Comparison of ENCODE assay signal across 9 cellular contexts in genomic region chr19:53865918-53866696, GRCh38. TPM values are rescaled to one million over a fixed set of nuclear protein-coding genes. Genes with fewer than 3 reads are reported as not detected.
DNase-seq lines count a peak whose midpoint lies in the region; ATAC-seq and TF ChIP-seq lines count a peak whose summit lies in the region.
"Had no signal": no experiment of that assay in that cellular context is flagged by ENCODE, and none has a peak within 500 bp of the region (broad histone marks: within the 10 kb centered on the region; RNA-seq: fewer than 3 reads in every experiment).

No MANE protein-coding gene starts in this region.

- no peaks in the 10 kb centered on the region for H3K9me3 Mint-ChIP-seq in activated naive CD8-positive, alpha-beta T cell treated with anti-CD3 and anti-CD28 coated beads, Interleukin-2, amount 10 ng/mL, durations not matched to agents 7 days and 5 days

- H3K9me3 ChIP-seq in neuron (ENCODE audit: low read length) (no peaks in the 10 kb centered on the region), upper lobe of left lung (no peaks in the 10 kb centered on the region)

- peak overlapping the region; percentile 91 to 98 (median 96) for H3K27ac ChIP-seq in upper lobe of left lung

- H3K4me3 Mint-ChIP-seq in activated naive CD8-positive, alpha-beta T cell treated with anti-CD3 and anti-CD28 coated beads, Interleukin-2, amount 10 ng/mL, durations not matched to agents 7 days and 5 days = peak overlapping the region; percentile 98

- TF ChIP-seq CTCF in upper lobe of left lung (IDR thresholded peaks at IDR 0.05) = peak in 1 of 6 experiments; percentile 31

- intact Hi-C loops in Right ventricle myocardium superior (cut with DNase I) = no loop called here

- H3K27me3 Mint-ChIP-seq in activated naive CD8-positive, alpha-beta T cell treated with anti-CD3 and anti-CD28 coated beads, Interleukin-2, amount 10 ng/mL, durations not matched to agents 7 days and 5 days = peaks cover 2% of the 10 kb centered on the region

- in situ Hi-C loops in GM18951 (cut with MboI; ENCODE audit: low sequenced_read_pairs, unreplicated experiment) = no loop called here

- H3K27me3 ChIP-seq in neuron (ENCODE audit: insufficient read depth, low read length) (no peaks in the 10 kb centered on the region), upper lobe of left lung (no peaks in the 10 kb centered on the region)

- no peak for TF ChIP-seq EP300 in upper lobe of left lung (IDR thresholded peaks at IDR 0.05)

- peak; percentile 19 for ATAC-seq in activated naive CD8-positive, alpha-beta T cell treated with anti-CD3 and anti-CD28 coated beads, Interleukin-2, amount 10 ng/mL, durations not matched to agents 7 days and 5 days (ENCODE audit: low read depth)
- ATAC-seq in Right ventricle myocardium superior (ENCODE audit: poor library complexity) (peak; percentile 56), upper lobe of left lung (ENCODE audit: low FRiP score in 2 of 2) (peak; percentile 41 to 72), HG03571 (IDR thresholded peaks at IDR 0.05; ENCODE audit: unreplicated experiment) (no peak), HG03460 (IDR thresholded peaks at IDR 0.05; ENCODE audit: unreplicated experiment) (no peak)

- H2AFZ ChIP-seq in neuron (ENCODE audit: low read depth, low read length) = peak overlapping the region; percentile 77

- POLR2A ChIA-PET in activated naive CD8-positive, alpha-beta T cell treated with anti-CD3 and anti-CD28 coated beads, Interleukin-2, amount 10 ng/mL, durations not matched to agents 7 days and 5 days (lab: Charles Lee) = interaction anchor here (1.4 to 4.0 kb wide), 7 partner anchors 9 to 293 kb away, joined by 3 to 32 read pairs (median 12); partner anchors contain the start of genes LENG1 and PRKCG

- DNase-seq in SHP77 (lab: John Stamatoyannopoulos, UW) (peak; percentile 71 to 77), Right ventricle myocardium superior (peak; percentile 93), upper lobe of left lung (peak; percentile 72 to 96)
- peak; percentile 85 for DNase-seq in activated naive CD8-positive, alpha-beta T cell treated with anti-CD3 and anti-CD28 coated beads, Interleukin-2, amount 10 ng/mL, durations not matched to agents 7 days and 5 days

- H3K4me3 ChIP-seq in neuron (ENCODE audit: low read length) (peak overlapping the region; percentile 77), upper lobe of left lung (peak overlapping the region; percentile 25 to 83 (median 66))

- H3K4me1 ChIP-seq in neuron (ENCODE audit: insufficient read depth, low read length) (peaks cover 21% of the 10 kb centered on the region), upper lobe of left lung (peaks cover 24 to 52% (median 38%) of the 10 kb centered on the region in 4 donors)

- peaks cover 25% of the 10 kb centered on the region for H3K4me1 Mint-ChIP-seq in activated naive CD8-positive, alpha-beta T cell treated with anti-CD3 and anti-CD28 coated beads, Interleukin-2, amount 10 ng/mL, durations not matched to agents 7 days and 5 days

- H3K36me3 Mint-ChIP-seq in activated naive CD8-positive, alpha-beta T cell treated with anti-CD3 and anti-CD28 coated beads, Interleukin-2, amount 10 ng/mL, durations not matched to agents 7 days and 5 days = no peaks in the 10 kb centered on the region

- TF ChIP-seq POLR2A in GM18951 (IDR thresholded peaks at IDR 0.05; ENCODE audit: extremely low read depth, insufficient read depth, insufficient read length) (peak; percentile 45), upper lobe of left lung (IDR thresholded peaks at IDR 0.05) (peak in 2 of 4 donors; percentile 51 to 61)

- H3K36me3 ChIP-seq in neuron (ENCODE audit: insufficient read depth, low read length) = peaks cover 3% of the 10 kb centered on the region
- H3K36me3 ChIP-seq in upper lobe of left lung = peaks cover 0 to 5% (median 1%) of the 10 kb centered on the region in 4 donors

- H3K27ac Mint-ChIP-seq in activated naive CD8-positive, alpha-beta T cell treated with anti-CD3 and anti-CD28 coated beads, Interleukin-2, amount 10 ng/mL, durations not matched to agents 7 days and 5 days = peak overlapping the region; percentile 94

- 2% methylated on average over 28 to 42 of the region's 46 CpGs for WGBS in upper lobe of left lung, 2 donors

RNA-seq across cellular contexts. Expression of gene MYADM, which starts 1.6 kb away (rescaled TPM):
- 10 to 100 TPM; 76.3 to 77.3 TPM for total RNA-seq in activated naive CD8-positive, alpha-beta T cell treated with anti-CD3 and anti-CD28 coated beads, Interleukin-2, amount 10 ng/mL, durations not matched to agents 7 days and 5 days
- total RNA-seq in Right ventricle myocardium superior = 115 TPM
- 100 to 1,000 TPM in 4 of 6 donors, 10 to 100 TPM in 2; 31.4 to 312 (median 145) TPM for total RNA-seq in upper lobe of left lung

RNA-seq across cellular contexts. Expression of gene PRKCG, which starts 15.9 kb away (rescaled TPM):
- total RNA-seq in activated naive CD8-positive, alpha-beta T cell treated with anti-CD3 and anti-CD28 coated beads, Interleukin-2, amount 10 ng/mL, durations not matched to agents 7 days and 5 days = not detected
- total RNA-seq in Right ventricle myocardium superior = not detected
- total RNA-seq in upper lobe of left lung = 1 to 10 TPM in 1 of 6 donors, under 1 TPM in 2, not detected in 3; 0.17 to 1.0 (median 0.39) TPM
- total RNA-seq: activated CD8-positive, alpha-beta memory T cell treated with anti-CD3 and anti-CD28 coated beads for 36 hours had no signal

RNA-seq across cellular contexts. Expression of gene NLRP12, which starts 42.0 kb away (rescaled TPM):
- not detected for total RNA-seq in activated naive CD8-positive, alpha-beta T cell treated with anti-CD3 and anti-CD28 coated beads, Interleukin-2, amount 10 ng/mL, durations not matched to agents 7 days and 5 days
- 0.22 TPM for total RNA-seq in Right ventricle myocardium superior
- total RNA-seq in upper lobe of left lung = 10 to 100 TPM in 1 of 6 donors, 1 to 10 TPM in 5; 3.1 to 10.3 (median 6.7) TPM
- total RNA-seq: activated CD8-positive, alpha-beta memory T cell treated with anti-CD3 and anti-CD28 coated beads for 36 hours had no signal

RNA-seq across cellular contexts. Expression of gene CACNG7, which starts 43.0 kb away (rescaled TPM):
- not detected for total RNA-seq in activated naive CD8-positive, alpha-beta T cell treated with anti-CD3 and anti-CD28 coated beads, Interleukin-2, amount 10 ng/mL, durations not matched to agents 7 days and 5 days
- not detected for total RNA-seq in Right ventricle myocardium superior
- not detected for total RNA-seq in upper lobe of left lung
- total RNA-seq: activated CD8-positive, alpha-beta memory T cell treated with anti-CD3 and anti-CD28 coated beads for 36 hours had no signal

Comparison
In these comparisons a context has a peak if more than half of its experiments do, and no peak if none do; other contexts are left out.
1. ATAC-seq: peak in activated naive CD8-positive, alpha-beta T cell treated with anti-CD3 and anti-CD28 coated beads, Interleukin-2, amount 10 ng/mL, durations not matched to agents 7 days and 5 days (single experiment), Right ventricle myocardium superior (single experiment) and upper lobe of left lung (2 of 2); none in HG03571 (single experiment) and HG03460 (single experiment).
2. Peak in every context shown above with its lines, with median percentiles within 50 percentile points of each other: DNase-seq.